Comparison of ENCODE assay signal across 1 cellular context in the genomic region with DNA sequence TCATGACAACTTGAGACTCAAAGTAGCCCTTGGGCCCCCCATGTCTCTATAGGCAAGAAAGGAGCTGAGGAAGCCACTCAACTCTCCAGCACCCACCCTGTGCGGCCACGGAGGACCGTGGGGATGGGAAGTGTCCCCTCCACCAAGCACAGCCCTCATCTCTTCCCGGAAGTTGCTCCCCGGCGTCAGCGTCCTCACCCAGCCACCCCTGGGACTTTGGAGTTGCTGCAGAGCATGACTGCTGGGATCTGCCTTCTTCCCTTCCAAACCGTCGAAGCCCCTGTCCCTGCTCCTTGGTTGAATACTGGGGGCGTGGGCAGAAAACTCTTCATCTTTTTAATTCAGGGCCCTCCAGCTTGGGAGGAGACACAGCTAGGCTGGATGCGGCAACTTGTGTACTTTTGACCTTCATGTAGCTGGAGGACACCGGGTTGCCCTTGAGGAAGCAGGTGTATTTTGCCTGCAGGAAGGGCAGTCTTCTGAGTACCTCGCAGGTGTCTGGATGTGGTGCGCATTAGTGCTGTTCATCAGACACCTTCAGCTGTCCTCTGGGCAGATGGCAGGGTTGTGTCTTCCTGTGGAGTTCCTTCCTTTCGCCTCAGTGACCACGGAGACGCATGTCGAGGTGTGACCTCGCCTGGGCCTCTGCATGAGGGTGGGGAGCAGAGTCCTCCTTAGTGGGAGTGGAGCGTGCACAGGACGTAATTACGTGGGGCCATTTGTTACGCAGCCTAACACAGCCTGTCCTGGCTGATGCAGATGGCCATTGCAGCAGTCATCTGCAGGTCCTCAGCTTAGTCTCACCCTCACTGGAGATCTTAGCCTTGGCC.
TF ChIP-seq lines count a peak whose summit lies in the region.

No MANE protein-coding gene starts in this region.

TF ChIP-seq in K562, 482 proteins besides CTCF, POLR2A, EP300 and RAD21 (continued from another document):
- TF ChIP-seq ZNF124 (CRISPR knock-in tag; IDR thresholded peaks at IDR 0.05) (no peak), ZNF324 (CRISPR knock-in tag; IDR thresholded peaks at IDR 0.05) (no peak), ARID2 (IDR thresholded peaks at IDR 0.05) (no peak), TAF9B (IDR thresholded peaks at IDR 0.05; ENCODE audit: partially characterized antibody) (no peak), HNRNPLL (IDR thresholded peaks at IDR 0.05; ENCODE audit: low read depth, low read length, poor library complexity, severe bottlenecking) (no peak), TBP (optimal IDR thresholded peaks at IDR 0.05; ENCODE audit: low read depth, low read length) (no peak), KLF13 (tag; IDR thresholded peaks at IDR 0.05; ENCODE audit: borderline replicate concordance, low read depth) (no peak), FOXA3 (CRISPR knock-in tag; conservative IDR thresholded peaks at IDR 0.05 in 1 of 2, IDR thresholded peaks at IDR 0.05 in 1 of 2) (no peak), CCNT2 (IDR thresholded peaks at IDR 0.05; ENCODE audit: borderline replicate concordance, extremely low read depth, insufficient read length, low read depth, low read length) (no peak), HOXB6 (CRISPR knock-in tag; IDR thresholded peaks at IDR 0.05; ENCODE audit: borderline replicate concordance) (no peak), ZNF140 (CRISPR knock-in tag; IDR thresholded peaks at IDR 0.05) (no peak), ZNF24 (IDR thresholded peaks at IDR 0.05) (no peak), CBFA2T3 (IDR thresholded peaks at IDR 0.05) (no peak), ZSCAN32 (CRISPR knock-in tag; IDR thresholded peaks at IDR 0.05) (no peak), HDAC2 (IDR thresholded peaks at IDR 0.05) (peak; percentile 55; the same call in 1 of the 2 replicates), RCOR1 (IDR thresholded peaks at IDR 0.05; ENCODE audit: borderline replicate concordance in 1 of 2, low read depth in 2 of 2, low read length in 2 of 2) (0 out of 4 replicates have a peak, but pooled peaks of 1 of the 2 experiments have one; percentile 21), ZNF668 (CRISPR knock-in tag; IDR thresholded peaks at IDR 0.05) (no peak), ADNP (tag; IDR thresholded peaks at IDR 0.05) (0 out of 2 replicates have a peak, but pooled peaks have one; percentile 30), CBX3 (IDR thresholded peaks at IDR 0.05; ENCODE audit: borderline replicate concordance in 1 of 2, low read length in 2 of 2) (peak; percentile 11 to 98), NFE2 (IDR thresholded peaks at IDR 0.05; ENCODE audit: low read depth) (no peak), ETV1 (tag; conservative IDR thresholded peaks at IDR 0.05; ENCODE audit: low read depth) (no peak), ZNF57 (CRISPR knock-in tag; IDR thresholded peaks at IDR 0.05) (no peak), BCOR (IDR thresholded peaks at IDR 0.05) (peak; percentile 97), SETDB1 (IDR thresholded peaks at IDR 0.05; ENCODE audit: low read length) (no peak), NEUROD1 (IDR thresholded peaks at IDR 0.05; ENCODE audit: borderline replicate concordance, low read depth, low read length, partially characterized antibody) (no peak)
- TF ChIP-seq, protein P1, sequence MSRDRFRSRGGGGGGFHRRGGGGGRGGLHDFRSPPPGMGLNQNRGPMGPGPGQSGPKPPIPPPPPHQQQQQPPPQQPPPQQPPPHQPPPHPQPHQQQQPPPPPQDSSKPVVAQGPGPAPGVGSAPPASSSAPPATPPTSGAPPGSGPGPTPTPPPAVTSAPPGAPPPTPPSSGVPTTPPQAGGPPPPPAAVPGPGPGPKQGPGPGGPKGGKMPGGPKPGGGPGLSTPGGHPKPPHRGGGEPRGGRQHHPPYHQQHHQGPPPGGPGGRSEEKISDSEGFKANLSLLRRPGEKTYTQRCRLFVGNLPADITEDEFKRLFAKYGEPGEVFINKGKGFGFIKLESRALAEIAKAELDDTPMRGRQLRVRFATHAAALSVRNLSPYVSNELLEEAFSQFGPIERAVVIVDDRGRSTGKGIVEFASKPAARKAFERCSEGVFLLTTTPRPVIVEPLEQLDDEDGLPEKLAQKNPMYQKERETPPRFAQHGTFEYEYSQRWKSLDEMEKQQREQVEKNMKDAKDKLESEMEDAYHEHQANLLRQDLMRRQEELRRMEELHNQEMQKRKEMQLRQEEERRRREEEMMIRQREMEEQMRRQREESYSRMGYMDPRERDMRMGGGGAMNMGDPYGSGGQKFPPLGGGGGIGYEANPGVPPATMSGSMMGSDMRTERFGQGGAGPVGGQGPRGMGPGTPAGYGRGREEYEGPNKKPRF (IDR thresholded peaks at IDR 0.05; ENCODE audit: low read depth, low read length) = no peak
- TF ChIP-seq, protein P2, sequence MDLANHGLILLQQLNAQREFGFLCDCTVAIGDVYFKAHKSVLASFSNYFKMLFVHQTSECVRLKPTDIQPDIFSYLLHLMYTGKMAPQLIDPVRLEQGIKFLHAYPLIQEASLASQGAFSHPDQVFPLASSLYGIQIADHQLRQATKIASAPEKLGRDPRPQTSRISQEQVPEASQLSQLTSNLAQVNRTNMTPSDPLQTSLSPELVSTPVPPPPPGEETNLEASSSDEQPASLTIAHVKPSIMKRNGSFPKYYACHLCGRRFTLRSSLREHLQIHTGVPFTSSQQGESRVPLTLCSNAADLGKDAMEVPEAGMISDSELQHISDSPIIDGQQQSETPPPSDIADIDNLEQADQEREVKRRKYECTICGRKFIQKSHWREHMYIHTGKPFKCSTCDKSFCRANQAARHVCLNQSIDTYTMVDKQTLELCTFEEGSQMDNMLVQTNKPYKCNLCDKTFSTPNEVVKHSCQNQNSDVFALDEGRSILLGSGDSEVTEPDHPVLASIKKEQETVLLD (IDR thresholded peaks at IDR 0.05) = no peak
- TF ChIP-seq, protein P3, sequence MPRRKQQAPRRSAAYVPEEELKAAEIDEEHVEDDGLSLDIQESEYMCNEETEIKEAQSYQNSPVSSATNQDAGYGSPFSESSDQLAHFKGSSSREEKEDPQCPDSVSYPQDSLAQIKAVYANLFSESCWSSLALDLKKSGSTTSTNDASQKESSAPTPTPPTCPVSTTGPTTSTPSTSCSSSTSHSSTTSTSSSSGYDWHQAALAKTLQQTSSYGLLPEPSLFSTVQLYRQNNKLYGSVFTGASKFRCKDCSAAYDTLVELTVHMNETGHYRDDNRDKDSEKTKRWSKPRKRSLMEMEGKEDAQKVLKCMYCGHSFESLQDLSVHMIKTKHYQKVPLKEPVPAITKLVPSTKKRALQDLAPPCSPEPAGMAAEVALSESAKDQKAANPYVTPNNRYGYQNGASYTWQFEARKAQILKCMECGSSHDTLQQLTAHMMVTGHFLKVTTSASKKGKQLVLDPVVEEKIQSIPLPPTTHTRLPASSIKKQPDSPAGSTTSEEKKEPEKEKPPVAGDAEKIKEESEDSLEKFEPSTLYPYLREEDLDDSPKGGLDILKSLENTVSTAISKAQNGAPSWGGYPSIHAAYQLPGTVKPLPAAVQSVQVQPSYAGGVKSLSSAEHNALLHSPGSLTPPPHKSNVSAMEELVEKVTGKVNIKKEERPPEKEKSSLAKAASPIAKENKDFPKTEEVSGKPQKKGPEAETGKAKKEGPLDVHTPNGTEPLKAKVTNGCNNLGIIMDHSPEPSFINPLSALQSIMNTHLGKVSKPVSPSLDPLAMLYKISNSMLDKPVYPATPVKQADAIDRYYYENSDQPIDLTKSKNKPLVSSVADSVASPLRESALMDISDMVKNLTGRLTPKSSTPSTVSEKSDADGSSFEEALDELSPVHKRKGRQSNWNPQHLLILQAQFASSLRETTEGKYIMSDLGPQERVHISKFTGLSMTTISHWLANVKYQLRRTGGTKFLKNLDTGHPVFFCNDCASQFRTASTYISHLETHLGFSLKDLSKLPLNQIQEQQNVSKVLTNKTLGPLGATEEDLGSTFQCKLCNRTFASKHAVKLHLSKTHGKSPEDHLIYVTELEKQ (CRISPR knock-in tag; IDR thresholded peaks at IDR 0.05) = no peak
- TF ChIP-seq, protein P4, sequence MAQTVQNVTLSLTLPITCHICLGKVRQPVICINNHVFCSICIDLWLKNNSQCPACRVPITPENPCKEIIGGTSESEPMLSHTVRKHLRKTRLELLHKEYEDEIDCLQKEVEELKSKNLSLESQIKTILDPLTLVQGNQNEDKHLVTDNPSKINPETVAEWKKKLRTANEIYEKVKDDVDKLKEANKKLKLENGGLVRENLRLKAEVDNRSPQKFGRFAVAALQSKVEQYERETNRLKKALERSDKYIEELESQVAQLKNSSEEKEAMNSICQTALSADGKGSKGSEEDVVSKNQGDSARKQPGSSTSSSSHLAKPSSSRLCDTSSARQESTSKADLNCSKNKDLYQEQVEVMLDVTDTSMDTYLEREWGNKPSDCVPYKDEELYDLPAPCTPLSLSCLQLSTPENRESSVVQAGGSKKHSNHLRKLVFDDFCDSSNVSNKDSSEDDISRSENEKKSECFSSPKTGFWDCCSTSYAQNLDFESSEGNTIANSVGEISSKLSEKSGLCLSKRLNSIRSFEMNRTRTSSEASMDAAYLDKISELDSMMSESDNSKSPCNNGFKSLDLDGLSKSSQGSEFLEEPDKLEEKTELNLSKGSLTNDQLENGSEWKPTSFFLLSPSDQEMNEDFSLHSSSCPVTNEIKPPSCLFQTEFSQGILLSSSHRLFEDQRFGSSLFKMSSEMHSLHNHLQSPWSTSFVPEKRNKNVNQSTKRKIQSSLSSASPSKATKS (CRISPR knock-in tag; IDR thresholded peaks at IDR 0.05) = no peak
- TF ChIP-seq, protein P5, sequence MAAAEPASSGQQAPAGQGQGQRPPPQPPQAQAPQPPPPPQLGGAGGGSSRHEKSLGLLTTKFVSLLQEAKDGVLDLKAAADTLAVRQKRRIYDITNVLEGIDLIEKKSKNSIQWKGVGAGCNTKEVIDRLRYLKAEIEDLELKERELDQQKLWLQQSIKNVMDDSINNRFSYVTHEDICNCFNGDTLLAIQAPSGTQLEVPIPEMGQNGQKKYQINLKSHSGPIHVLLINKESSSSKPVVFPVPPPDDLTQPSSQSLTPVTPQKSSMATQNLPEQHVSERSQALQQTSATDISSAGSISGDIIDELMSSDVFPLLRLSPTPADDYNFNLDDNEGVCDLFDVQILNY (CRISPR knock-in tag; IDR thresholded peaks at IDR 0.05) = no peak
- TF ChIP-seq, protein P6, sequence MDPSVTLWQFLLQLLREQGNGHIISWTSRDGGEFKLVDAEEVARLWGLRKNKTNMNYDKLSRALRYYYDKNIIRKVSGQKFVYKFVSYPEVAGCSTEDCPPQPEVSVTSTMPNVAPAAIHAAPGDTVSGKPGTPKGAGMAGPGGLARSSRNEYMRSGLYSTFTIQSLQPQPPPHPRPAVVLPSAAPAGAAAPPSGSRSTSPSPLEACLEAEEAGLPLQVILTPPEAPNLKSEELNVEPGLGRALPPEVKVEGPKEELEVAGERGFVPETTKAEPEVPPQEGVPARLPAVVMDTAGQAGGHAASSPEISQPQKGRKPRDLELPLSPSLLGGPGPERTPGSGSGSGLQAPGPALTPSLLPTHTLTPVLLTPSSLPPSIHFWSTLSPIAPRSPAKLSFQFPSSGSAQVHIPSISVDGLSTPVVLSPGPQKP (CRISPR knock-in tag; IDR thresholded peaks at IDR 0.05) = 0 out of 2 replicates have a peak, but pooled peaks have one; percentile 57
- TF ChIP-seq, protein P7, sequence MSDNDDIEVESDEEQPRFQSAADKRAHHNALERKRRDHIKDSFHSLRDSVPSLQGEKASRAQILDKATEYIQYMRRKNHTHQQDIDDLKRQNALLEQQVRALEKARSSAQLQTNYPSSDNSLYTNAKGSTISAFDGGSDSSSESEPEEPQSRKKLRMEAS (CRISPR knock-in tag; IDR thresholded peaks at IDR 0.05) = 0 out of 2 replicates have a peak, but pooled peaks have one; percentile 5
- TF ChIP-seq, protein P8, sequence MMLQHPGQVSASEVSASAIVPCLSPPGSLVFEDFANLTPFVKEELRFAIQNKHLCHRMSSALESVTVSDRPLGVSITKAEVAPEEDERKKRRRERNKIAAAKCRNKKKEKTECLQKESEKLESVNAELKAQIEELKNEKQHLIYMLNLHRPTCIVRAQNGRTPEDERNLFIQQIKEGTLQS (IDR thresholded peaks at IDR 0.05) = no peak
- TF ChIP-seq, protein P8 (CRISPR knock-in tag; conservative IDR thresholded peaks at IDR 0.05) = no peak
- TF ChIP-seq, protein P9, sequence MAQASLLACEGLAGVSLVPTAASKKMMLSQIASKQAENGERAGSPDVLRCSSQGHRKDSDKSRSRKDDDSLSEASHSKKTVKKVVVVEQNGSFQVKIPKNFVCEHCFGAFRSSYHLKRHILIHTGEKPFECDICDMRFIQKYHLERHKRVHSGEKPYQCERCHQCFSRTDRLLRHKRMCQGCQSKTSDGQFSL (CRISPR knock-in tag; IDR thresholded peaks at IDR 0.05) = no peak
- TF ChIP-seq, protein P9 (tag; IDR thresholded peaks at IDR 0.05) = no peak
- TF ChIP-seq, protein P10, sequence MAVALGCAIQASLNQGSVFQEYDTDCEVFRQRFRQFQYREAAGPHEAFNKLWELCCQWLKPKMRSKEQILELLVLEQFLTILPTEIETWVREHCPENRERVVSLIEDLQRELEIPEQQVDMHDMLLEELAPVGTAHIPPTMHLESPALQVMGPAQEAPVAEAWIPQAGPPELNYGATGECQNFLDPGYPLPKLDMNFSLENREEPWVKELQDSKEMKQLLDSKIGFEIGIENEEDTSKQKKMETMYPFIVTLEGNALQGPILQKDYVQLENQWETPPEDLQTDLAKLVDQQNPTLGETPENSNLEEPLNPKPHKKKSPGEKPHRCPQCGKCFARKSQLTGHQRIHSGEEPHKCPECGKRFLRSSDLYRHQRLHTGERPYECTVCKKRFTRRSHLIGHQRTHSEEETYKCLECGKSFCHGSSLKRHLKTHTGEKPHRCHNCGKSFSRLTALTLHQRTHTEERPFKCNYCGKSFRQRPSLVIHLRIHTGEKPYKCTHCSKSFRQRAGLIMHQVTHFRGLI (CRISPR knock-in tag; IDR thresholded peaks at IDR 0.05) = no peak
TF ChIP-seq in K562: peak in this region for 15.
